ENCODE assay signal across 8 cellular contexts in the genomic region with DNA sequence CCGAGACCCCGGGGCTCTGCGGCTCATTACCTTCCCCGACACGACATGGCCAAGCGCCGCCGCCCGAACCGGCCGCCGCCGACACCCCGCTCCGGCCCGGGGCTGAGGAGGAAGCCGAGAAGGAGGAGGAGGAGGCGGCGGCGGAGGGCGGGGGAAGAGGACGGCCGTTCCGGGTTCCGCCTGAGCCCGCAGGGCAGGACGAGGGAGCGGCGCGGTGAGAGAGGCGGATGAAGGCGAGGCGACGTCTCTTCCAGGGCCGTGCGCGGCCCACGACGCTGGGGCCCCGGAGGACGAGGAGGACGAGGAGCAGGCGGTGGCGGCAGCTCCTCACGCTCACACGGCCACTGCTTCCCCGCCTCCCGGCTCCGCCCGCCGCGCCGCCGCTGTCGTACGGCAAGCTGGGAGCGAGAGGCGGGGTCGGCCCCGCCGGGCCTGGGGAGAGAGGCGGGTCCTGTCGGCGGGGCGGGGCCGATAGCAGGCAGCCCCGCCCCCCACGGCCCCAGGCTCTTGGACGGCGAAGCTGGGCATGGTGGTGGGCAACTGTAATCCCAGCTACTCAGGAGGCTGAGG. TPM values are rescaled to one million over a fixed set of nuclear protein-coding genes. Genes with fewer than 3 reads are reported as not detected.
DNase-seq lines count a peak whose midpoint lies in the region; ATAC-seq, FAIRE-seq and TF ChIP-seq lines count a peak whose summit lies in the region.
"Not testable (repeated sequence)": the region's sequence is repeated elsewhere in the genome, so short reads cannot be mapped to it uniquely, and the experiment has no call there.

No MANE protein-coding gene starts in this region.

- CTCF ChIA-PET in HepG2 (lab: Yijun Ruan, JAX; ENCODE audit: low intra/inter-chr PET ratio, low total read pairs), result interaction anchor here (1.2 kb wide), 1 partner anchor 17 kb away, joined by 3 read pairs; no protein-coding TSS in a partner anchor

- H3K27me3 ChIP-seq in BLaER1 treated with 17β-estradiol and CSF1 and Interleukin-3, amounts not matched to agents 10 nM and 100 nM; HepG2 (ENCODE audit: control insufficient read depth in 1 of 2, insufficient read depth in 2 of 2, low read length in 2 of 2): not testable (repeated sequence)

- peak; percentile 65 for TF ChIP-seq RAD21 in HepG2 (CRISPR knock-in tag; IDR thresholded peaks at IDR 0.05)

- H3K9me3 Mint-ChIP-seq in dendritic cell treated with granulocyte-macrophage colony-stimulating factor and Interleukin-4, amounts not matched to agents 40 ng/mL and 50 ng/mL, for 4 days, result not testable (repeated sequence)

- not testable (repeated sequence) for H3K9me3 ChIP-seq in BLaER1 treated with 17β-estradiol and CSF1 and Interleukin-3, amounts not matched to agents 10 nM and 100 nM (replicated peaks in 1 of 11); HepG2 (ENCODE audit: low read length)

- in situ Hi-C loops in HepG2 (cut with HindIII; ENCODE audit: extremely low pct_ligation_motif_present, low pct_unique_long_range_greater_than_20kb), result loop anchor here (25.0 kb wide), 1 partner anchor 748 kb away; no protein-coding TSS in a partner anchor

- H3K36me3 ChIP-seq in BLaER1 treated with 17β-estradiol and CSF1 and Interleukin-3, amounts not matched to agents 10 nM and 100 nM; HepG2 (replicated peaks in 1 of 2; ENCODE audit: control insufficient read depth in 1 of 2, insufficient read depth in 2 of 2, low read length in 2 of 2): not testable (repeated sequence)

- TF ChIP-seq EP300 in HepG2 (IDR thresholded peaks at IDR 0.05; ENCODE audit: low read depth in 2 of 2, low read length in 2 of 2), result not testable (repeated sequence)
- peak; percentile 55; the same call in 1 of the 2 replicates for TF ChIP-seq EP300 in HepG2 (CRISPR knock-in tag; IDR thresholded peaks at IDR 0.05; ENCODE audit: borderline replicate concordance)

- peaks cover 0 to 21% (median 14%) of the 10 kb centered on the region in 11 experiments; a peak in 14 of 22 replicates for H4K20me1 ChIP-seq in BLaER1 treated with 17β-estradiol and CSF1 and Interleukin-3, amounts not matched to agents 10 nM and 100 nM
- not testable (repeated sequence) for H4K20me1 ChIP-seq in HepG2 (ENCODE audit: insufficient read depth, low read length)

- ATAC-seq in GM19397 (IDR thresholded peaks at IDR 0.05; ENCODE audit: unreplicated experiment) (peak; percentile 77), HG03520 (IDR thresholded peaks at IDR 0.05; ENCODE audit: unreplicated experiment) (peak; percentile 62), HepG2 (peak; percentile 72)

- under 1% methylated on average over 29 of the region's 70 CpGs for WGBS in HepG2 (ENCODE audit: low lambda C conversion rate)

- peaks cover 25% of the 10 kb centered on the region for H3K4me1 Mint-ChIP-seq in dendritic cell treated with granulocyte-macrophage colony-stimulating factor and Interleukin-4, amounts not matched to agents 40 ng/mL and 50 ng/mL, for 4 days (ENCODE audit: low read depth)

- peaks cover 12% of the 10 kb centered on the region for H3K36me3 Mint-ChIP-seq in dendritic cell treated with granulocyte-macrophage colony-stimulating factor and Interleukin-4, amounts not matched to agents 40 ng/mL and 50 ng/mL, for 4 days (ENCODE audit: low read depth)

- POLR2A ChIA-PET in HepG2 (lab: Yijun Ruan, JAX), result interaction anchor here (0.6 to 3.2 kb wide), 19 partner anchors 9 to 590 kb away, joined by 3 to 33 read pairs (median 6); a partner anchor contains a TSS

- TF ChIP-seq CTCF in HepG2 (CRISPR knock-in tag; IDR thresholded peaks at IDR 0.05), result not testable (repeated sequence)

- peak overlapping the region; percentile 78 to 97 (median 93) for H3K4me2 ChIP-seq in BLaER1 treated with 17β-estradiol and CSF1 and Interleukin-3, amounts not matched to agents 10 nM and 100 nM
- peak overlapping the region; percentile 100 for H3K4me2 ChIP-seq in HepG2 (ENCODE audit: low read depth, low read length)

- H3K4me3 Mint-ChIP-seq in dendritic cell treated with granulocyte-macrophage colony-stimulating factor and Interleukin-4, amounts not matched to agents 40 ng/mL and 50 ng/mL, for 4 days, result peak overlapping the region; percentile 80

- peak; percentile 46 for DNase-seq in NCI-H748 treated with DMSO at 0.1 percent for 48 hours (lab: John Stamatoyannopoulos, UW)
- DNase-seq in activated CD4-positive, alpha-beta T cell treated with anti-CD3 and anti-CD28 coated beads, Interleukin-2, amount 50 U/mL, for 48 hours, result peak; percentile 82 to 85
- DNase-seq in HepG2 (ENCODE audit: low spot score), result peak; percentile 75
- peak; percentile 78 for DNase-seq in stimulated activated CD4-positive, alpha-beta T cell treated with anti-CD3 and anti-CD28 coated beads, Interleukin-2, amount 100 ng/mL, for 48 hours

- TF ChIP-seq POLR2A in HepG2 (IDR thresholded peaks at IDR 0.05; ENCODE audit: insufficient read depth in 1 of 2, low read depth in 2 of 2, low read length in 2 of 2), result peak; percentile 67 to 85

- peak overlapping the region; percentile 92 for H3K27ac Mint-ChIP-seq in dendritic cell treated with granulocyte-macrophage colony-stimulating factor and Interleukin-4, amounts not matched to agents 40 ng/mL and 50 ng/mL, for 4 days

- peak overlapping the region; percentile 68 to 79 (median 74) for H3K4me3 ChIP-seq in BLaER1 treated with 17β-estradiol and CSF1 and Interleukin-3, amounts not matched to agents 10 nM and 100 nM
- peak overlapping the region; percentile 94 to 99 (median 95) for H3K4me3 ChIP-seq in HepG2 (replicated peaks in 1 of 3; ENCODE audit: insufficient read depth in 1 of 3, low read depth in 2 of 3, low read length in 3 of 3)

- H3K27ac ChIP-seq in BLaER1 treated with 17β-estradiol and CSF1 and Interleukin-3, amounts not matched to agents 10 nM and 100 nM, result peak overlapping the region; percentile 87 to 94 (median 91)
- H3K27ac ChIP-seq in HepG2 (ENCODE audit: extremely low read length, insufficient read depth, low read length), result peak overlapping the region; percentile 99

- not testable (repeated sequence) for H3K27me3 Mint-ChIP-seq in dendritic cell treated with granulocyte-macrophage colony-stimulating factor and Interleukin-4, amounts not matched to agents 40 ng/mL and 50 ng/mL, for 4 days

- not testable (repeated sequence) for H2AFZ ChIP-seq in HepG2 (ENCODE audit: low read length)

- not testable (repeated sequence) for BruUV-seq in HepG2 (replicated peaks; lab: Mats Ljungman, UMichigan)

- intact Hi-C loops in dendritic cell treated with granulocyte-macrophage colony-stimulating factor and Interleukin-4, amounts not matched to agents 40 ng/mL and 50 ng/mL, for 4 days (cut with micrococcal nuclease), result loop anchor here (2.0 kb wide), 2 partner anchors 20 to 36 kb away; a partner anchor contains a TSS
- intact Hi-C loops in HepG2 (cut with micrococcal nuclease; ENCODE audit: unreplicated experiment), result loop anchor here (2.0 kb wide), 1 partner anchor 20 kb away; a partner anchor contains a TSS

- H3K79me2 ChIP-seq in HepG2 (ENCODE audit: insufficient read depth, low read length), result peaks cover 55% of the 10 kb centered on the region

- H3K4me1 ChIP-seq in BLaER1 treated with 17β-estradiol and CSF1 and Interleukin-3, amounts not matched to agents 10 nM and 100 nM, result peaks cover 20 to 38% (median 30%) of the 10 kb centered on the region in 10 experiments
- H3K4me1 ChIP-seq in HepG2 (ENCODE audit: insufficient read depth, low read length), result peaks cover 44% of the 10 kb centered on the region

- not testable (repeated sequence) for FAIRE-seq in HepG2 (lab: Jason Lieb, UNC)

- peak overlapping the region; percentile 90 to 94 (median 91) for H3K9ac ChIP-seq in BLaER1 treated with 17β-estradiol and CSF1 and Interleukin-3, amounts not matched to agents 10 nM and 100 nM
- peak overlapping the region; percentile 94 for H3K9ac ChIP-seq in HepG2 (ENCODE audit: insufficient read depth, low read depth, low read length)

RNA-seq across cellular contexts. Expression of a gene that starts 20.0 kb away (rescaled TPM):
- 54.6 and 69.9 TPM in 2 replicates for total RNA-seq in HepG2 (2016; rRNA removed; fragmentation: Illumina TruSeq; extraction: Trizol)
- total RNA-seq in HepG2 (2016; cell fraction: cytosol; rRNA removed; fragmentation: Illumina TruSeq; extraction: Trizol; ENCODE audit: low read depth), result 7.2 and 8.0 TPM in 2 replicates
- total RNA-seq in HepG2 (2016; cell fraction: insoluble cytoplasmic fraction; rRNA removed; fragmentation: Illumina TruSeq; extraction: Trizol), result 57.2 and 72.6 TPM in 2 replicates
- total RNA-seq in HepG2 (2016; cell fraction: membrane; rRNA removed; fragmentation: Illumina TruSeq; extraction: Trizol), result 18.8 and 20.2 TPM in 2 replicates
- total RNA-seq in HepG2 (2016; cell fraction: nucleus; rRNA removed; fragmentation: Illumina TruSeq; extraction: Trizol), result 24.2 and 28.9 TPM in 2 replicates
- 24.9 and 27.3 TPM in 2 replicates for polyA plus RNA-seq in HepG2 (2011; rRNA removed)
- polyA plus RNA-seq in HepG2 (2011; cell fraction: cytosol; rRNA removed), result 26.5 and 26.7 TPM in 2 replicates
- polyA plus RNA-seq in HepG2 (2011; cell fraction: nucleus; rRNA removed), result 52.6 and 55.8 TPM in 2 replicates
- polyA plus RNA-seq in HepG2 (2012), result 25.0 and 28.0 TPM in 2 replicates
- 8.5 and 10.2 TPM in 2 replicates for polyA plus RNA-seq in HepG2 (2016; cell fraction: cytosol; fragmentation: Illumina TruSeq; extraction: Trizol; ENCODE audit: low read depth)
- polyA plus RNA-seq in HepG2 (2016; cell fraction: insoluble cytoplasmic fraction; fragmentation: Illumina TruSeq; extraction: Trizol; ENCODE audit: low read depth), result 76.1 and 78.5 TPM in 2 replicates
- polyA plus RNA-seq in HepG2 (2016; cell fraction: membrane; fragmentation: Illumina TruSeq; extraction: Trizol; ENCODE audit: low read depth), result 16.5 and 17.6 TPM in 2 replicates
- polyA plus RNA-seq in HepG2 (2016; cell fraction: nucleus; fragmentation: Illumina TruSeq; extraction: Trizol; ENCODE audit: insufficient read depth, low read depth), result 49.1 and 51.4 TPM in 2 replicates
- polyA minus RNA-seq in HepG2 (2011; rRNA and poly(A)+ RNA removed; ENCODE audit: low replicate concordance), result 21.5 and 32.4 TPM in 2 replicates
- 8.9 and 11.3 TPM in 2 replicates for polyA minus RNA-seq in HepG2 (2011; cell fraction: cytosol; rRNA and poly(A)+ RNA removed)
- 14.0 and 20.5 TPM in 2 replicates for polyA minus RNA-seq in HepG2 (2011; cell fraction: nucleus; rRNA and poly(A)+ RNA removed)

RNA-seq across cellular contexts. Expression of a gene that starts 35.2 kb away (rescaled TPM):
- 20.8 and 24.8 TPM in 2 replicates for total RNA-seq in HepG2 (2016; rRNA removed; fragmentation: Illumina TruSeq; extraction: Trizol)
- 8.6 and 8.9 TPM in 2 replicates for total RNA-seq in HepG2 (2016; cell fraction: cytosol; rRNA removed; fragmentation: Illumina TruSeq; extraction: Trizol; ENCODE audit: low read depth)
- 16.6 and 24.3 TPM in 2 replicates for total RNA-seq in HepG2 (2016; cell fraction: insoluble cytoplasmic fraction; rRNA removed; fragmentation: Illumina TruSeq; extraction: Trizol)
- 26.7 and 28.1 TPM in 2 replicates for total RNA-seq in HepG2 (2016; cell fraction: membrane; rRNA removed; fragmentation: Illumina TruSeq; extraction: Trizol)
- total RNA-seq in HepG2 (2016; cell fraction: nucleus; rRNA removed; fragmentation: Illumina TruSeq; extraction: Trizol), result 15.5 and 19.2 TPM in 2 replicates
- polyA plus RNA-seq in HepG2 (2011; rRNA removed), result 15.7 and 16.4 TPM in 2 replicates
- 18.9 and 22.7 TPM in 2 replicates for polyA plus RNA-seq in HepG2 (2011; cell fraction: cytosol; rRNA removed)
- 33.2 and 34.9 TPM in 2 replicates for polyA plus RNA-seq in HepG2 (2011; cell fraction: nucleus; rRNA removed)
- polyA plus RNA-seq in HepG2 (2012), result 25.6 and 28.2 TPM in 2 replicates
- 8.5 and 9.1 TPM in 2 replicates for polyA plus RNA-seq in HepG2 (2016; cell fraction: cytosol; fragmentation: Illumina TruSeq; extraction: Trizol; ENCODE audit: low read depth)
- 22.6 and 31.2 TPM in 2 replicates for polyA plus RNA-seq in HepG2 (2016; cell fraction: insoluble cytoplasmic fraction; fragmentation: Illumina TruSeq; extraction: Trizol; ENCODE audit: low read depth)
- polyA plus RNA-seq in HepG2 (2016; cell fraction: membrane; fragmentation: Illumina TruSeq; extraction: Trizol; ENCODE audit: low read depth), result 21.4 and 25.0 TPM in 2 replicates
- 36.3 and 37.8 TPM in 2 replicates for polyA plus RNA-seq in HepG2 (2016; cell fraction: nucleus; fragmentation: Illumina TruSeq; extraction: Trizol; ENCODE audit: insufficient read depth, low read depth)
- 31.9 and 51.8 TPM in 2 replicates for polyA minus RNA-seq in HepG2 (2011; rRNA and poly(A)+ RNA removed; ENCODE audit: low replicate concordance)
- 20.0 and 23.4 TPM in 2 replicates for polyA minus RNA-seq in HepG2 (2011; cell fraction: cytosol; rRNA and poly(A)+ RNA removed)
- polyA minus RNA-seq in HepG2 (2011; cell fraction: nucleus; rRNA and poly(A)+ RNA removed), result 15.0 and 15.1 TPM in 2 replicates

RNA-seq across cellular contexts. Expression of a gene that starts 39.5 kb away (rescaled TPM):
- not detected in 2 replicates for total RNA-seq in HepG2 (2016; rRNA removed; fragmentation: Illumina TruSeq; extraction: Trizol)
- not detected in 2 replicates for total RNA-seq in HepG2 (2016; cell fraction: cytosol; rRNA removed; fragmentation: Illumina TruSeq; extraction: Trizol; ENCODE audit: low read depth)
- not detected in 2 replicates for total RNA-seq in HepG2 (2016; cell fraction: insoluble cytoplasmic fraction; rRNA removed; fragmentation: Illumina TruSeq; extraction: Trizol)
- total RNA-seq in HepG2 (2016; cell fraction: membrane; rRNA removed; fragmentation: Illumina TruSeq; extraction: Trizol), result 0.62 TPM in 1 of 2 replicates, not detected in the other
- not detected in 2 replicates for total RNA-seq in HepG2 (2016; cell fraction: nucleus; rRNA removed; fragmentation: Illumina TruSeq; extraction: Trizol)
- not detected in 2 replicates for polyA plus RNA-seq in HepG2 (2011; rRNA removed)
- not detected in 2 replicates for polyA plus RNA-seq in HepG2 (2011; cell fraction: cytosol; rRNA removed)
- not detected in 2 replicates for polyA plus RNA-seq in HepG2 (2011; cell fraction: nucleus; rRNA removed)
- polyA plus RNA-seq in HepG2 (2012), result not detected in 2 replicates
- polyA plus RNA-seq in HepG2 (2016; cell fraction: cytosol; fragmentation: Illumina TruSeq; extraction: Trizol; ENCODE audit: low read depth), result 0.72 and 1.3 TPM in 2 replicates
- polyA plus RNA-seq in HepG2 (2016; cell fraction: insoluble cytoplasmic fraction; fragmentation: Illumina TruSeq; extraction: Trizol; ENCODE audit: low read depth), result not detected in 2 replicates
- polyA plus RNA-seq in HepG2 (2016; cell fraction: membrane; fragmentation: Illumina TruSeq; extraction: Trizol; ENCODE audit: low read depth), result 0.87 TPM in 1 of 2 replicates, not detected in the other
- not detected in 2 replicates for polyA plus RNA-seq in HepG2 (2016; cell fraction: nucleus; fragmentation: Illumina TruSeq; extraction: Trizol; ENCODE audit: insufficient read depth, low read depth)
- polyA minus RNA-seq in HepG2 (2011; rRNA and poly(A)+ RNA removed; ENCODE audit: low replicate concordance), result not detected in 2 replicates
- not detected in 2 replicates for polyA minus RNA-seq in HepG2 (2011; cell fraction: cytosol; rRNA and poly(A)+ RNA removed)
- polyA minus RNA-seq in HepG2 (2011; cell fraction: nucleus; rRNA and poly(A)+ RNA removed), result not detected in 2 replicates

RNA-seq across cellular contexts. Expression of a gene that starts 47.2 kb away (rescaled TPM):
- 0.18 and 0.27 TPM in 2 replicates for total RNA-seq in HepG2 (2016; rRNA removed; fragmentation: Illumina TruSeq; extraction: Trizol)
- 0.18 and 0.51 TPM in 2 replicates for total RNA-seq in HepG2 (2016; cell fraction: cytosol; rRNA removed; fragmentation: Illumina TruSeq; extraction: Trizol; ENCODE audit: low read depth)
- 0.17 and 0.18 TPM in 2 replicates for total RNA-seq in HepG2 (2016; cell fraction: insoluble cytoplasmic fraction; rRNA removed; fragmentation: Illumina TruSeq; extraction: Trizol)
- total RNA-seq in HepG2 (2016; cell fraction: membrane; rRNA removed; fragmentation: Illumina TruSeq; extraction: Trizol), result 0.28 and 0.68 TPM in 2 replicates
- not detected in 2 replicates for total RNA-seq in HepG2 (2016; cell fraction: nucleus; rRNA removed; fragmentation: Illumina TruSeq; extraction: Trizol)
- 0.67 and 0.94 TPM in 2 replicates for polyA plus RNA-seq in HepG2 (2011; rRNA removed)
- polyA plus RNA-seq in HepG2 (2011; cell fraction: cytosol; rRNA removed), result 0.56 and 0.76 TPM in 2 replicates
- 1.0 and 1.3 TPM in 2 replicates for polyA plus RNA-seq in HepG2 (2011; cell fraction: nucleus; rRNA removed)
- polyA plus RNA-seq in HepG2 (2012), result 1.1 and 1.7 TPM in 2 replicates
- 4.2 and 4.6 TPM in 2 replicates for polyA plus RNA-seq in HepG2 (2016; cell fraction: cytosol; fragmentation: Illumina TruSeq; extraction: Trizol; ENCODE audit: low read depth)
- 0.76 and 0.85 TPM in 2 replicates for polyA plus RNA-seq in HepG2 (2016; cell fraction: insoluble cytoplasmic fraction; fragmentation: Illumina TruSeq; extraction: Trizol; ENCODE audit: low read depth)
- polyA plus RNA-seq in HepG2 (2016; cell fraction: membrane; fragmentation: Illumina TruSeq; extraction: Trizol; ENCODE audit: low read depth), result 3.3 and 3.8 TPM in 2 replicates
- 0.65 and 1.1 TPM in 2 replicates for polyA plus RNA-seq in HepG2 (2016; cell fraction: nucleus; fragmentation: Illumina TruSeq; extraction: Trizol; ENCODE audit: insufficient read depth, low read depth)
- 0.24 TPM in 1 of 2 replicates, not detected in the other for polyA minus RNA-seq in HepG2 (2011; rRNA and poly(A)+ RNA removed; ENCODE audit: low replicate concordance)
- not detected in 2 replicates for polyA minus RNA-seq in HepG2 (2011; cell fraction: cytosol; rRNA and poly(A)+ RNA removed)
- polyA minus RNA-seq in HepG2 (2011; cell fraction: nucleus; rRNA and poly(A)+ RNA removed), result 0.13 TPM in 1 of 2 replicates, not detected in the other

Comparison
In these comparisons a context has a peak if more than half of its experiments do, and no peak if none do; other contexts are left out.
1. Peak in every context shown above with its lines: DNase-seq, ATAC-seq, H3K4me3 ChIP-seq and H3K27ac ChIP-seq.